Comparison of ENCODE assay signal across 21 cellular contexts in the genomic region with DNA sequence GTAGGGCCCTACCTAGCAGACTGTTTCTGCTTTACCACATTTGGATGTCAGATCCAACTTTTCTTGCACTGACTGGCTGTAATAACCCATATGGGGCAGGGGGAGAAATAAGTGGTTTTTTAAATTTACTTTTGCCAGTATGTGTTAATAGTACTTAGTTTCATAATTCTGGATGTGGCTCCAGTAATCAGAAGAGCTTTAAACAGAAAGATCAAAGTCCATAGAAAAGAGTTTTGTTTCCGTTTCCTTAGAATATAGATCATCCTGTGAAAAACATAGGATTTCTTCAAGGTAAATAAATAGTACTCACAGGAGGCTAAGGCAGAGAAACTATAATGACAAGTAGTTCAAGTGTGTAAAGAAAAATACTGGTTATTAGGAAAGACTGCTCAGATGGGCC.
DNase-seq lines count a peak whose midpoint lies in the region; ATAC-seq, FAIRE-seq and TF ChIP-seq lines count a peak whose summit lies in the region.
"Had no signal": no experiment of that assay in that cellular context is flagged by ENCODE, and none has a peak within 500 bp of the region (broad histone marks: within the 10 kb centered on the region; RNA-seq: fewer than 3 reads in every experiment).

No MANE protein-coding gene starts in this region.

- H3K4me1 ChIP-seq in liver (ENCODE audit: control insufficient read depth in 4 of 4, insufficient read depth in 4 of 4, low read length in 3 of 4), result peaks cover 0 to 7% (median 2%) of the 10 kb centered on the region in 4 donors
- H3K4me1 ChIP-seq in HepG2 (ENCODE audit: insufficient read depth, low read length), result no peaks in the 10 kb centered on the region
- peaks cover 10% of the 10 kb centered on the region for H3K4me1 ChIP-seq in hepatocyte (ENCODE audit: insufficient read depth)
- no peaks in the 10 kb centered on the region for H3K4me1 ChIP-seq in right lobe of liver
- H3K4me1 ChIP-seq: HAP-1 had no signal

- POLR2A ChIA-PET in HepG2 (lab: Yijun Ruan, JAX), result no interaction called here
- POLR2A ChIA-PET in naive thymus-derived CD8-positive, alpha-beta T cell (lab: Charles Lee), result no interaction called here

- H3K27ac ChIP-seq in liver (ENCODE audit: low read depth in 1 of 2, low read length in 2 of 2) (no peak overlapping the region), HepG2 (ENCODE audit: extremely low read length, insufficient read depth, low read length) (no peak overlapping the region), hepatocyte (peak overlapping the region; percentile 1), right lobe of liver (no peak overlapping the region)
- H3K27ac ChIP-seq: A549 had no signal

- 44% methylated on average over 1 of the region's 1 CpG for WGBS in liver
- WGBS in HepG2 (ENCODE audit: low lambda C conversion rate), result 8% methylated on average over 1 of the region's 1 CpG
- 55% methylated on average over 1 of the region's 1 CpG for WGBS in hepatocyte (ENCODE audit: low lambda C conversion rate, missing lambda C conversion rate)
- 22% methylated on average over 1 of the region's 1 CpG for WGBS in right lobe of liver (ENCODE audit: insufficient coverage, low coverage, low lambda C conversion rate, missing lambda C conversion rate)

- H3K36me3 ChIP-seq in liver (ENCODE audit: control insufficient read depth in 4 of 4, insufficient read depth in 3 of 4, low read depth in 1 of 4, low read length in 3 of 4) (no peaks in the 10 kb centered on the region), HepG2 (replicated peaks in 1 of 2; ENCODE audit: control insufficient read depth in 1 of 2, insufficient read depth in 2 of 2, low read length in 2 of 2) (no peaks in the 10 kb centered on the region), hepatocyte (replicated peaks; ENCODE audit: insufficient read depth, low read depth) (no peaks in the 10 kb centered on the region), right lobe of liver (no peaks in the 10 kb centered on the region)
- H3K36me3 ChIP-seq: HAP-1 had no signal

- H3K4me3 Mint-ChIP-seq in naive thymus-derived CD8-positive, alpha-beta T cell, result no peak overlapping the region
- H3K4me3 Mint-ChIP-seq: CD4-positive, alpha-beta memory T cell; HFFc6 had no signal

- no peaks in the 10 kb centered on the region for H3K79me2 ChIP-seq in HepG2 (ENCODE audit: insufficient read depth, low read length)
- H3K79me2 ChIP-seq in hepatocyte, result no peaks in the 10 kb centered on the region

- H3K4me3 ChIP-seq in liver (ENCODE audit: low read depth in 1 of 3, low read length in 3 of 3), result no peak overlapping the region
- no peak overlapping the region for H3K4me3 ChIP-seq in HepG2 (replicated peaks in 1 of 3; ENCODE audit: insufficient read depth in 1 of 3, low read depth in 2 of 3, low read length in 3 of 3)
- H3K4me3 ChIP-seq in hepatocyte, result no peak overlapping the region
- no peak overlapping the region for H3K4me3 ChIP-seq in right lobe of liver
- H3K4me3 ChIP-seq: A549, HAP-1 had no signal

- H3K9me3 ChIP-seq in liver (ENCODE audit: control insufficient read depth in 4 of 4, low read length in 3 of 4), result no peaks in the 10 kb centered on the region
- no peaks in the 10 kb centered on the region for H3K9me3 ChIP-seq in HepG2 (ENCODE audit: low read length)
- H3K9me3 ChIP-seq in hepatocyte (ENCODE audit: low read depth), result no peaks in the 10 kb centered on the region
- no peaks in the 10 kb centered on the region for H3K9me3 ChIP-seq in right lobe of liver
- H3K9me3 ChIP-seq: A549, HAP-1 had no signal

- CTCF ChIA-PET in HepG2 (lab: Yijun Ruan, JAX; ENCODE audit: low intra/inter-chr PET ratio, low total read pairs), result no interaction called here

- H2AFZ ChIP-seq in HepG2 (ENCODE audit: low read length) (no peak overlapping the region), hepatocyte (no peak overlapping the region)

- no TSS peak for BruUV-seq in HepG2 (replicated peaks; lab: Mats Ljungman, UMichigan)

- intact Hi-C loops in HepG2 (cut with micrococcal nuclease; ENCODE audit: unreplicated experiment), result loop anchor here (5.0 kb wide), 1 partner anchor 1887 kb away; no protein-coding TSS in a partner anchor
- intact Hi-C loops in right lobe of liver (cut with DNase I), result no loop called here

- ATAC-seq in HepG2 (no peak), right lobe of liver (peak in 3 of 4 donors; percentile 14 to 46 (median 44))
- no peak for ATAC-seq in naive thymus-derived CD8-positive, alpha-beta T cell
- ATAC-seq: A549 had no signal

- peaks cover 0 to 15% (median 4%) of the 10 kb centered on the region in 3 donors for H3K36me3 Mint-ChIP-seq in naive thymus-derived CD8-positive, alpha-beta T cell

- peaks cover 0 to 6% (median under 1%) of the 10 kb centered on the region in 4 donors for H3K4me1 Mint-ChIP-seq in naive thymus-derived CD8-positive, alpha-beta T cell

- H4K20me1 ChIP-seq in HepG2 (ENCODE audit: insufficient read depth, low read length) (no peaks in the 10 kb centered on the region), hepatocyte (ENCODE audit: insufficient read depth, poor library complexity, severe bottlenecking) (no peaks in the 10 kb centered on the region)

- TF ChIP-seq RAD21 in liver (IDR thresholded peaks at IDR 0.05), result no peak
- no peak for TF ChIP-seq RAD21 in HepG2 (CRISPR knock-in tag; IDR thresholded peaks at IDR 0.05)

- in situ Hi-C loops in HepG2 (cut with HindIII; ENCODE audit: extremely low pct_ligation_motif_present, low pct_unique_long_range_greater_than_20kb), result no loop called here

- no peaks in the 10 kb centered on the region for H3K27me3 Mint-ChIP-seq in naive thymus-derived CD8-positive, alpha-beta T cell
- H3K27me3 Mint-ChIP-seq: CD4-positive, alpha-beta memory T cell had no signal

- H3K27me3 ChIP-seq in liver (ENCODE audit: control insufficient read depth in 4 of 4, insufficient read depth in 4 of 4, low read length in 3 of 4), result no peaks in the 10 kb centered on the region
- H3K27me3 ChIP-seq in HepG2 (ENCODE audit: control insufficient read depth in 1 of 2, insufficient read depth in 2 of 2, low read length in 2 of 2), result no peaks in the 10 kb centered on the region
- H3K27me3 ChIP-seq in hepatocyte, result no peaks in the 10 kb centered on the region
- no peaks in the 10 kb centered on the region for H3K27me3 ChIP-seq in right lobe of liver

- DNase-seq in HepG2 (ENCODE audit: low spot score) (no peak), hepatocyte (ENCODE audit: low spot score) (no peak), right lobe of liver (no peak), GM19239 (ENCODE audit: insufficient read length, low spot score) (no peak)
- DNase-seq in naive thymus-derived CD8-positive, alpha-beta T cell, result no peak
- DNase-seq: 8988T; C1 segment of cervical spinal cord; Calu3; CD4-positive, alpha-beta memory T cell; COR-L47; DMS53; DMS79 treated with DMSO at 0.1 percent for 48 hours; GF-D8; GOT3; HFFc6 had no signal

- TF ChIP-seq CTCF in liver (IDR thresholded peaks at IDR 0.05; ENCODE audit: low read depth, low read length, missing input control) (no peak), HepG2 (CRISPR knock-in tag; IDR thresholded peaks at IDR 0.05) (no peak), hepatocyte (IDR thresholded peaks at IDR 0.05; ENCODE audit: poor library complexity) (no peak), right lobe of liver (IDR thresholded peaks at IDR 0.05) (no peak)

- H3K9ac ChIP-seq in liver (ENCODE audit: low read depth in 1 of 2, low read length in 2 of 2) (no peak overlapping the region), HepG2 (ENCODE audit: insufficient read depth, low read depth, low read length) (no peak overlapping the region)

- H3K9me2 ChIP-seq in hepatocyte (replicated peaks; ENCODE audit: insufficient read depth), result no peaks in the 10 kb centered on the region

- TF ChIP-seq POLR2A in HepG2 (IDR thresholded peaks at IDR 0.05; ENCODE audit: insufficient read depth in 1 of 2, low read depth in 2 of 2, low read length in 2 of 2) (no peak), right lobe of liver (IDR thresholded peaks at IDR 0.05) (no peak)

- H3K27ac Mint-ChIP-seq in naive thymus-derived CD8-positive, alpha-beta T cell, result peak overlapping the region in 1 of 10 donors; percentile 27
- H3K27ac Mint-ChIP-seq: CD4-positive, alpha-beta memory T cell; HFFc6 had no signal

- no peak overlapping the region for H3K4me2 ChIP-seq in HepG2 (ENCODE audit: low read depth, low read length)
- no peak overlapping the region for H3K4me2 ChIP-seq in hepatocyte
- H3K4me2 ChIP-seq: A549 had no signal

- no peak for FAIRE-seq in HepG2 (lab: Jason Lieb, UNC)
- no peak for FAIRE-seq in GM19239 (lab: Jason Lieb, UNC)
- FAIRE-seq: A549, GM12891, GM18507, H54 had no signal

- H3K9me3 Mint-ChIP-seq in naive thymus-derived CD8-positive, alpha-beta T cell, result no peaks in the 10 kb centered on the region
- H3K9me3 Mint-ChIP-seq: CD4-positive, alpha-beta memory T cell; HFFc6 had no signal

- TF ChIP-seq EP300 in HepG2 (IDR thresholded peaks at IDR 0.05; ENCODE audit: low read depth in 2 of 2, low read length in 2 of 2) (no peak), HepG2 (CRISPR knock-in tag; IDR thresholded peaks at IDR 0.05; ENCODE audit: borderline replicate concordance) (no peak)

TF ChIP-seq in liver, 16 proteins besides CTCF, POLR2A, EP300 and RAD21:
- peak; percentile 53 to 73 for TF ChIP-seq HNF4A (conservative IDR thresholded peaks at IDR 0.05)
- TF ChIP-seq, protein P1, sequence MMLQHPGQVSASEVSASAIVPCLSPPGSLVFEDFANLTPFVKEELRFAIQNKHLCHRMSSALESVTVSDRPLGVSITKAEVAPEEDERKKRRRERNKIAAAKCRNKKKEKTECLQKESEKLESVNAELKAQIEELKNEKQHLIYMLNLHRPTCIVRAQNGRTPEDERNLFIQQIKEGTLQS (IDR thresholded peaks at IDR 0.05), result no peak
- peak; percentile 19 for TF ChIP-seq SP1 (IDR thresholded peaks at IDR 0.05)

TF ChIP-seq in HepG2, 621 proteins besides CTCF, POLR2A, EP300 and RAD21:
- no peak for TF ChIP-seq ATM (IDR thresholded peaks at IDR 0.05; ENCODE audit: borderline replicate concordance)
- TF ChIP-seq NCOA1 (CRISPR knock-in tag; IDR thresholded peaks at IDR 0.05), result no peak
- no peak for TF ChIP-seq SMARCC2 (IDR thresholded peaks at IDR 0.05)
- TF ChIP-seq MTA3 (CRISPR knock-in tag; IDR thresholded peaks at IDR 0.05), result no peak
- no peak for TF ChIP-seq ZNF296 (CRISPR knock-in tag; conservative IDR thresholded peaks at IDR 0.05)
TF ChIP-seq in HepG2: peak in this region for 0.

Comparison
In these comparisons a context has a peak if more than half of its experiments do, and no peak if none do; other contexts are left out.
1. ATAC-seq: peak in right lobe of liver (3 of 4); none in HepG2 (single experiment) and naive thymus-derived CD8-positive, alpha-beta T cell (0 of 2).